1 cellular context compared by ENCODE assay signal in the genomic region with DNA sequence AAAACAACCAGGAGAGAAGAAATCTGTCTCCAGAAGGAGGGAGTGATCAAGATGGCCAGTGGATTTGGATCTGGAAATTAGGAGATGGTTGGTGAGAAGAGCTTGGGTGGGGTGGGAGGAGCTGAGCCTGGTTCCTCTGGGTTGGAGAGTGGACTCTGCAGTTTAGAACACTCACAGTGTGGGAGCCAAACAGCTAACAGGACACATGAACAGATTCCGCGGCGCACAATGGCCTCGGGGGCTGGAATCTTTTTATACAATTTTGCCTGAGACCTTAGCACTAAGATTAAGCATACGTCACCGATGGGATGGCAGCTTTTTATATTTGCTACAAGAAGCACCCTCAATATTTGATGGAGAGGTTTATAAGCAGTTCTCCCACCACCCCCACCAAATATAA.
TF ChIP-seq lines count a peak whose summit lies in the region.

No MANE protein-coding gene starts in this region.

TF ChIP-seq in GM12878, 131 proteins besides CTCF, POLR2A, EP300 and RAD21 (continued from another document):
- TF ChIP-seq, protein P1, sequence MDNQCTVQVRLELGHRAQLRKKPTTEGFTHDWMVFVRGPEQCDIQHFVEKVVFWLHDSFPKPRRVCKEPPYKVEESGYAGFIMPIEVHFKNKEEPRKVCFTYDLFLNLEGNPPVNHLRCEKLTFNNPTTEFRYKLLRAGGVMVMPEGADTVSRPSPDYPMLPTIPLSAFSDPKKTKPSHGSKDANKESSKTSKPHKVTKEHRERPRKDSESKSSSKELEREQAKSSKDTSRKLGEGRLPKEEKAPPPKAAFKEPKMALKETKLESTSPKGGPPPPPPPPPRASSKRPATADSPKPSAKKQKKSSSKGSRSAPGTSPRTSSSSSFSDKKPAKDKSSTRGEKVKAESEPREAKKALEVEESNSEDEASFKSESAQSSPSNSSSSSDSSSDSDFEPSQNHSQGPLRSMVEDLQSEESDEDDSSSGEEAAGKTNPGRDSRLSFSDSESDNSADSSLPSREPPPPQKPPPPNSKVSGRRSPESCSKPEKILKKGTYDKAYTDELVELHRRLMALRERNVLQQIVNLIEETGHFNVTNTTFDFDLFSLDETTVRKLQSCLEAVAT (IDR thresholded peaks at IDR 0.05), result no peak
- TF ChIP-seq, protein P2, sequence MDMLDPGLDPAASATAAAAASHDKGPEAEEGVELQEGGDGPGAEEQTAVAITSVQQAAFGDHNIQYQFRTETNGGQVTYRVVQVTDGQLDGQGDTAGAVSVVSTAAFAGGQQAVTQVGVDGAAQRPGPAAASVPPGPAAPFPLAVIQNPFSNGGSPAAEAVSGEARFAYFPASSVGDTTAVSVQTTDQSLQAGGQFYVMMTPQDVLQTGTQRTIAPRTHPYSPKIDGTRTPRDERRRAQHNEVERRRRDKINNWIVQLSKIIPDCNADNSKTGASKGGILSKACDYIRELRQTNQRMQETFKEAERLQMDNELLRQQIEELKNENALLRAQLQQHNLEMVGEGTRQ (IDR thresholded peaks at IDR 0.05; ENCODE audit: borderline replicate concordance, low read depth, low read length), result no peak
